In the genomic region with DNA sequence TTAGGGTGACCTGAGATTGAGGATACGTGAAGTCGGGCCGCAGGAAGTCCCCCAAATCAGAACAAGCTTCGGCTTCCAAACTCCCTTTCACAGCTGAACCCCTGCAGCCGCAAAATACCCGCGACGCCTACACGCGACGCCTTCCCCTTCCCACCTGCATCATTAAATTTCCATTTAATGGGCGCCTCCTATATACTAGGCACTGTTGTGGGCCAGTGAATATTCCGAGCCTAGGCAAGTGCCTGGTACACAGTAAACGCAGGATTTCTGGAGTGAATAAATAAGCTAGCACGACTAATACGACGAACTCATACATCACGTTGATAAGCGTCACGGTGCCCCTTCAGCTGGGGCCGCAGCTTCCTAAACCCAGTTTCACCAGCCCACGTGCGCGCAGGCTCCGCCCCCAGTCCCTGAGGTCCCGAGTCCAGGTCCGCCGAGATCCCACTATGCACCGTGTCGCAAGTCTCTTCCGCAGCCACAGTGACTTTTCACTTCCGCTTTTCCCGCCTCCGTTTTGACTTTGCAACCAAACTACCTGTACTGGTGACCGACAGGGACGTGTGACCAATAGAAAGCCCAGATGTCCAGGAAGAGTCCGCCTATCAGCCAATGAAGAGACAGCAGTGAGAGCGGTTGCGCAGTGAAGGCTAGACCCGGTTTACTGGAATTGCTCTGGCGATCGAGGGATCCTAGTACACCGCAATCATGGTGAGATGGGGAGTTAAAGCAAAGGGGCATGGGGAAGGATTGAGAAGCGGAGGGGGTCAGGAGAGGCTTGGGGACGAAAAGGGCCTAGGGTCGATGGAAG, we compare ENCODE assay signal across 1 cellular context.
TF ChIP-seq lines count a peak whose summit lies in the region.

Gene PSMB3, plus strand, starts transcription at position 623 of the 811 bp plus-strand sequence. Its CDS starts 86 bp downstream, at position 709.

TF ChIP-seq in HepG2, 621 proteins besides CTCF, POLR2A, EP300 and RAD21 (continued from another document and continues in another):
- 0 out of 2 replicates have a peak, but pooled peaks have one; percentile 9 for TF ChIP-seq CHD4 (IDR thresholded peaks at IDR 0.05; ENCODE audit: borderline replicate concordance, low read length)
- no peak; the same call in 1 of the 2 replicates for TF ChIP-seq AHR (CRISPR knock-in tag; IDR thresholded peaks at IDR 0.05)
- peak; percentile 97 for TF ChIP-seq ZNF678 (CRISPR knock-in tag; IDR thresholded peaks at IDR 0.05)
- no peak for TF ChIP-seq TCF7 (IDR thresholded peaks at IDR 0.05; ENCODE audit: low read depth)
- 0 out of 2 replicates have a peak, but pooled peaks have one; percentile 72 for TF ChIP-seq NKX3-1 (CRISPR knock-in tag; IDR thresholded peaks at IDR 0.05)
- TF ChIP-seq U2AF1 (optimal IDR thresholded peaks at IDR 0.05; ENCODE audit: low read depth, low read length): no peak
- TF ChIP-seq ZNF136 (CRISPR knock-in tag; IDR thresholded peaks at IDR 0.05; ENCODE audit: low read depth): 0 out of 2 replicates have a peak, but pooled peaks have one; percentile 60
- peak; percentile 71 for TF ChIP-seq ZSCAN5A (CRISPR knock-in tag; IDR thresholded peaks at IDR 0.05; ENCODE audit: borderline replicate concordance)
- TF ChIP-seq ARNT (IDR thresholded peaks at IDR 0.05): no peak
- TF ChIP-seq ZNF800 (CRISPR knock-in tag; IDR thresholded peaks at IDR 0.05): 0 out of 2 replicates have a peak, but pooled peaks have one; percentile 13
- TF ChIP-seq ZHX2 (IDR thresholded peaks at IDR 0.05; ENCODE audit: low read depth): peak; percentile 81
- no peak; the same call in 1 of the 2 replicates for TF ChIP-seq ZHX2 (CRISPR knock-in tag; IDR thresholded peaks at IDR 0.05; ENCODE audit: borderline replicate concordance)
- no peak for TF ChIP-seq HNRNPK (IDR thresholded peaks at IDR 0.05; ENCODE audit: low read depth, low read length, poor library complexity, severe bottlenecking)
- peak; percentile 100 for TF ChIP-seq NFYC (CRISPR knock-in tag; IDR thresholded peaks at IDR 0.05)
- peak; percentile 69 for TF ChIP-seq TAF1 (CRISPR knock-in tag; IDR thresholded peaks at IDR 0.05)
- TF ChIP-seq ZSCAN25 (CRISPR knock-in tag; IDR thresholded peaks at IDR 0.05): peak; percentile 64; the same call in 1 of the 2 replicates
- TF ChIP-seq ZNF775 (CRISPR knock-in tag; IDR thresholded peaks at IDR 0.05; ENCODE audit: borderline replicate concordance): no peak
- TF ChIP-seq ZNF75D (CRISPR knock-in tag; IDR thresholded peaks at IDR 0.05; ENCODE audit: borderline replicate concordance): no peak
- TF ChIP-seq ZNF772 (CRISPR knock-in tag; IDR thresholded peaks at IDR 0.05): peak; percentile 83
- TF ChIP-seq ZIK1 (CRISPR knock-in tag; IDR thresholded peaks at IDR 0.05; ENCODE audit: borderline replicate concordance, low read depth): no peak; the same call in 1 of the 2 replicates
- TF ChIP-seq, protein P1, sequence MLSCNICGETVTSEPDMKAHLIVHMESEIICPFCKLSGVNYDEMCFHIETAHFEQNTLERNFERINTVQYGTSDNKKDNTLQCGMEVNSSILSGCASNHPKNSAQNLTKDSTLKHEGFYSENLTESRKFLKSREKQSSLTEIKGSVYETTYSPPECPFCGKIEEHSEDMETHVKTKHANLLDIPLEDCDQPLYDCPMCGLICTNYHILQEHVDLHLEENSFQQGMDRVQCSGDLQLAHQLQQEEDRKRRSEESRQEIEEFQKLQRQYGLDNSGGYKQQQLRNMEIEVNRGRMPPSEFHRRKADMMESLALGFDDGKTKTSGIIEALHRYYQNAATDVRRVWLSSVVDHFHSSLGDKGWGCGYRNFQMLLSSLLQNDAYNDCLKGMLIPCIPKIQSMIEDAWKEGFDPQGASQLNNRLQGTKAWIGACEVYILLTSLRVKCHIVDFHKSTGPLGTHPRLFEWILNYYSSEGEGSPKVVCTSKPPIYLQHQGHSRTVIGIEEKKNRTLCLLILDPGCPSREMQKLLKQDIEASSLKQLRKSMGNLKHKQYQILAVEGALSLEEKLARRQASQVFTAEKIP (CRISPR knock-in tag; IDR thresholded peaks at IDR 0.05; ENCODE audit: borderline replicate concordance): no peak
- TF ChIP-seq YEATS4 (CRISPR knock-in tag; IDR thresholded peaks at IDR 0.05; ENCODE audit: borderline replicate concordance): peak; percentile 93
- TF ChIP-seq ZNF709 (CRISPR knock-in tag; IDR thresholded peaks at IDR 0.05): no peak
- TF ChIP-seq, protein P2, sequence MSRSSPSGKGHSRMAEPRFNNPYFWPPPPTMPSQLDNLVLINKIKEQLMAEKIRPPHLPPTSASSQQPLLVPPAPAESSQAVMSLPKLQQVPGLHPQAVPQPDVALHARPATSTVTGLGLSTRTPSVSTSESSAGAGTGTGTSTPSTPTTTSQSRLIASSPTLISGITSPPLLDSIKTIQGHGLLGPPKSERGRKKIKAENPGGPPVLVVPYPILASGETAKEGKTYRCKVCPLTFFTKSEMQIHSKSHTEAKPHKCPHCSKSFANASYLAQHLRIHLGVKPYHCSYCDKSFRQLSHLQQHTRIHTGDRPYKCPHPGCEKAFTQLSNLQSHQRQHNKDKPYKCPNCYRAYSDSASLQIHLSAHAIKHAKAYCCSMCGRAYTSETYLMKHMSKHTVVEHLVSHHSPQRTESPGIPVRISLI (CRISPR knock-in tag; IDR thresholded peaks at IDR 0.05; ENCODE audit: borderline replicate concordance): peak; percentile 67; the same call in 1 of the 2 replicates
- peak; percentile 62 for TF ChIP-seq ZFP90 (CRISPR knock-in tag; IDR thresholded peaks at IDR 0.05; ENCODE audit: borderline replicate concordance)
- no peak for TF ChIP-seq CSRNP2 (CRISPR knock-in tag; conservative IDR thresholded peaks at IDR 0.05; ENCODE audit: low read depth)
- peak; percentile 75 for TF ChIP-seq SIX4 (CRISPR knock-in tag; IDR thresholded peaks at IDR 0.05)
- peak; percentile 33; the same call in 1 of the 2 replicates for TF ChIP-seq ZNF644 (CRISPR knock-in tag; IDR thresholded peaks at IDR 0.05; ENCODE audit: low read depth)
- TF ChIP-seq ZNF703 (CRISPR knock-in tag; IDR thresholded peaks at IDR 0.05; ENCODE audit: borderline replicate concordance): no peak
- TF ChIP-seq SNAI1 (CRISPR knock-in tag; IDR thresholded peaks at IDR 0.05; ENCODE audit: borderline replicate concordance): peak; percentile 76; the same call in 1 of the 2 replicates
- peak; percentile 82; the same call in 1 of the 2 replicates for TF ChIP-seq ZSCAN9 (CRISPR knock-in tag; IDR thresholded peaks at IDR 0.05; ENCODE audit: borderline replicate concordance)
- TF ChIP-seq, protein P3, sequence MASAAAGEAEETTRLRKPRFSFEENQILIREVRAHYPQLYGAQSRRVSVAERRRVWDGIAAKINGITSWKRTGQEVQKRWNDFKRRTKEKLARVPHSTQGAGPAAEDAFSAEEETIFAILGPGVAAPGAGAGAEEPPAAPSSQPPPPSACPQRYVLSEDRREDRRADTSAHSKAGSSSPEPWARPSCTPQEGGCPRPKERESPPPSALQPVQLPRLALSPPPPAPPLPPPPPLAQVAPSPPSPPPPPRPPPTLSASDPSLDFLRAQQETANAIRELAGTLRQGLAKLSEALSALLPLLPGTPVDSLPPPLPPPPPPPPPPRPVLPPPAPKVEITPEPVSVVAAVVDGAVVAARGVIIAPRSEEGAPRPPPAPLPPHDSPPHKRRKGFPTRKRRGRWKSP (CRISPR knock-in tag; IDR thresholded peaks at IDR 0.05): 0 out of 2 replicates have a peak, but pooled peaks have one; percentile 73
- TF ChIP-seq POLR2G (IDR thresholded peaks at IDR 0.05; ENCODE audit: low read depth, low read length): peak; percentile 87
- TF ChIP-seq ZBTB43 (CRISPR knock-in tag; conservative IDR thresholded peaks at IDR 0.05): no peak; the same call in 1 of the 2 replicates
- TF ChIP-seq ARNTL (CRISPR knock-in tag; IDR thresholded peaks at IDR 0.05): peak; percentile 93
- TF ChIP-seq ZFP91 (CRISPR knock-in tag; IDR thresholded peaks at IDR 0.05; ENCODE audit: borderline replicate concordance): peak; percentile 82
- peak; percentile 10 for TF ChIP-seq ZNF776 (CRISPR knock-in tag; IDR thresholded peaks at IDR 0.05)
- TF ChIP-seq KDM1A (CRISPR knock-in tag; IDR thresholded peaks at IDR 0.05): 0 out of 2 replicates have a peak, but pooled peaks have one; percentile 25
